21 cellular contexts compared by ENCODE assay signal in genomic region chr20:60882776-60883303, GRCh38.
"Had no signal": no experiment of that assay in that cellular context is flagged by ENCODE, and none has a peak within 500 bp of the region (broad histone marks: within the 10 kb centered on the region; RNA-seq: fewer than 3 reads in every experiment).

No MANE protein-coding gene starts in this region.

- H3K9me3 Mint-ChIP-seq: activated CD4-positive, alpha-beta memory T cell treated with anti-CD3 and anti-CD28 coated beads for 36 hours; activated naive CD4-positive, alpha-beta T cell treated with anti-CD3 and anti-CD28 coated beads for 36 hours; activated naive CD8-positive, alpha-beta T cell treated with anti-CD3 and anti-CD28 coated beads, Interleukin-2, amount 10 ng/mL, durations not matched to agents 7 days and 5 days; activated T-cell treated with anti-CD3 and anti-CD28 coated beads, Interleukin-2, amount 50 U/mL, for 72 hours; type B pancreatic cell had no signal

- DNase-seq: activated CD4-positive, alpha-beta memory T cell treated with anti-CD3 and anti-CD28 coated beads for 36 hours; activated CD4-positive, alpha-beta T cell treated with anti-CD3 and anti-CD28 coated beads for 4 hours; activated CD4-positive, CD25-positive, alpha-beta regulatory T cell; activated effector memory CD4-positive, alpha-beta T cell treated with Interleukin-2 at 50 U/mL for 16 hours; activated naive CD4-positive, alpha-beta T cell treated with anti-CD3 and anti-CD28 coated beads for 36 hours; activated naive CD8-positive, alpha-beta T cell treated with anti-CD3 and anti-CD28 coated beads, Interleukin-2, amount 10 ng/mL, durations not matched to agents 7 days and 5 days; activated T-cell treated with anti-CD3 and anti-CD28 coated beads, Interleukin-2, amount 50 U/mL, for 72 hours; amniotic stem cell; cerebellar nuclear complex; foreskin keratinocyte; kidney; left lung; naive B cell; stimulated activated CD4-positive, alpha-beta T cell treated with anti-CD3 and anti-CD28 coated beads, Interleukin-4, amount 100 ng/mL, for 24 hours; stimulated activated naive CD4-positive, alpha-beta T cell treated with Interleukin-2 at 50 U/mL for 16 hours had no signal

- H3K27ac ChIP-seq: coronary artery, foreskin keratinocyte, left lung, right atrium auricular region, thoracic aorta, vagina had no signal

- H3K27me3 Mint-ChIP-seq: activated CD4-positive, alpha-beta memory T cell treated with anti-CD3 and anti-CD28 coated beads for 36 hours; activated naive CD8-positive, alpha-beta T cell treated with anti-CD3 and anti-CD28 coated beads, Interleukin-2, amount 10 ng/mL, durations not matched to agents 7 days and 5 days had no signal

- H3K4me1 ChIP-seq: foreskin keratinocyte, left lung, right atrium auricular region, vagina had no signal

- H3K4me3 ChIP-seq: coronary artery, left lung, lung, right atrium auricular region, thoracic aorta, vagina had no signal

- H3K27me3 ChIP-seq: foreskin keratinocyte, right atrium auricular region, vagina had no signal

- H3K9me3 ChIP-seq: left lung, right atrium auricular region, thoracic aorta, vagina had no signal

- H3K36me3 ChIP-seq: left lung, right atrium auricular region, thoracic aorta, vagina had no signal

- ATAC-seq: activated T-cell treated with anti-CD3 and anti-CD28 coated beads, Interleukin-2, amount 50 U/mL, for 72 hours; foreskin keratinocyte; left lung had no signal

- H3K27ac Mint-ChIP-seq: activated CD4-positive, alpha-beta memory T cell treated with anti-CD3 and anti-CD28 coated beads for 36 hours; activated naive CD4-positive, alpha-beta T cell treated with anti-CD3 and anti-CD28 coated beads for 36 hours; activated naive CD8-positive, alpha-beta T cell treated with anti-CD3 and anti-CD28 coated beads, Interleukin-2, amount 10 ng/mL, durations not matched to agents 7 days and 5 days; activated T-cell treated with anti-CD3 and anti-CD28 coated beads, Interleukin-2, amount 50 U/mL, for 72 hours; naive B cell; type B pancreatic cell had no signal

- H3K4me3 Mint-ChIP-seq: activated CD4-positive, alpha-beta memory T cell treated with anti-CD3 and anti-CD28 coated beads for 36 hours; activated naive CD4-positive, alpha-beta T cell treated with anti-CD3 and anti-CD28 coated beads for 36 hours; activated naive CD8-positive, alpha-beta T cell treated with anti-CD3 and anti-CD28 coated beads, Interleukin-2, amount 10 ng/mL, durations not matched to agents 7 days and 5 days; activated T-cell treated with anti-CD3 and anti-CD28 coated beads, Interleukin-2, amount 50 U/mL, for 72 hours; naive B cell; type B pancreatic cell had no signal

- H3K4me1 Mint-ChIP-seq: activated naive CD8-positive, alpha-beta T cell treated with anti-CD3 and anti-CD28 coated beads, Interleukin-2, amount 10 ng/mL, durations not matched to agents 7 days and 5 days; naive B cell had no signal

- H3K36me3 Mint-ChIP-seq: activated CD4-positive, alpha-beta memory T cell treated with anti-CD3 and anti-CD28 coated beads for 36 hours; activated naive CD8-positive, alpha-beta T cell treated with anti-CD3 and anti-CD28 coated beads, Interleukin-2, amount 10 ng/mL, durations not matched to agents 7 days and 5 days; naive B cell; type B pancreatic cell had no signal
